ENCODE assay signal across 31 cellular contexts in genomic region chr16:72085002-72085401, GRCh38. TPM values are rescaled to one million over a fixed set of nuclear protein-coding genes. Genes with fewer than 3 reads are reported as not detected.
"Had no signal": no experiment of that assay in that cellular context is flagged by ENCODE, and none has a peak within 500 bp of the region (broad histone marks: within the 10 kb centered on the region; RNA-seq: fewer than 3 reads in every experiment).

No MANE protein-coding gene starts in this region.

- H3K27me3 ChIP-seq: colonic mucosa, gastroesophageal sphincter, spleen, tibial nerve, upper lobe of right lung, vagina had no signal

- H2AFZ ChIP-seq: parathyroid adenoma had no signal

- DNase-seq: colonic mucosa; effector CD8-positive, alpha-beta T cell; foreskin fibroblast; hippocampal formation; lower lobe of right lung; occipital lobe; spleen; stimulated activated CD4-positive, alpha-beta T cell treated with anti-CD3 and anti-CD28 coated beads, Interleukin-15, amount 100 ng/mL, for 24 hours; stimulated activated CD4-positive, alpha-beta T cell treated with anti-CD3 and anti-CD28 coated beads, Interleukin-1b, Interleukin-23, amount 100 ng/mL, for 48 hours; stimulated activated CD4-positive, alpha-beta T cell treated with anti-CD3 and anti-CD28 coated beads, Interleukin-4, amount 100 ng/mL, for 24 hours; upper lobe of right lung had no signal

- H3K4me3 ChIP-seq: colonic mucosa, gastroesophageal sphincter, lower lobe of right lung, prostate gland, spleen, tibial nerve, upper lobe of right lung, vagina had no signal

- H3K4me1 ChIP-seq: colonic mucosa, gastroesophageal sphincter, lower lobe of right lung, parathyroid adenoma, prostate gland, spleen, tibial nerve, upper lobe of right lung, vagina had no signal

- H3K27me3 Mint-ChIP-seq: memory B cell; natural killer cell treated with Interleukin-12 subunit alpha and Interleukin-12 subunit beta and Interleukin-15 and Interleukin-18, amount 100 ng/mL, for 72 hours; stimulated activated memory B cell treated with anti-CD40 and anti-IgM and Interleukin-4, amounts not matched to agents 10 μg/mL and 1 μg/mL and 100 μg/mL, for 72 hours; stimulated activated naive CD8-positive, alpha-beta T cell treated with anti-CD3 and anti-CD28 coated beads, Interleukin-15, Interleukin-2, amounts not matched to agents 100 ng/mL and 50 ng/mL, for 24 hours had no signal

- H3K4me1 Mint-ChIP-seq: memory B cell, mesothelial cell of epicardium had no signal

- ATAC-seq: esophagus mucosa; gastroesophageal sphincter; lower lobe of right lung; natural killer cell treated with Interleukin-12 subunit alpha and Interleukin-12 subunit beta and Interleukin-15 and Interleukin-18, amount 100 ng/mL, for 72 hours; sciatic nerve; stimulated activated memory B cell treated with anti-CD40 and anti-IgM and Interleukin-4, amounts not matched to agents 10 μg/mL and 1 μg/mL and 100 μg/mL, for 72 hours; upper lobe of right lung had no signal

- H3K27ac Mint-ChIP-seq: memory B cell; mesothelial cell of epicardium; natural killer cell treated with Interleukin-12 subunit alpha and Interleukin-12 subunit beta and Interleukin-15 and Interleukin-18, amount 100 ng/mL, for 72 hours; stimulated activated memory B cell treated with anti-CD40 and anti-IgM and Interleukin-4, amounts not matched to agents 10 μg/mL and 1 μg/mL and 100 μg/mL, for 72 hours; stimulated activated naive CD8-positive, alpha-beta T cell treated with anti-CD3 and anti-CD28 coated beads, Interleukin-15, Interleukin-2, amounts not matched to agents 100 ng/mL and 50 ng/mL, for 24 hours had no signal

- H3K4me3 Mint-ChIP-seq: memory B cell; mesothelial cell of epicardium; natural killer cell treated with Interleukin-12 subunit alpha and Interleukin-12 subunit beta and Interleukin-15 and Interleukin-18, amount 100 ng/mL, for 72 hours; stimulated activated memory B cell treated with anti-CD40 and anti-IgM and Interleukin-4, amounts not matched to agents 10 μg/mL and 1 μg/mL and 100 μg/mL, for 72 hours; stimulated activated naive CD8-positive, alpha-beta T cell treated with anti-CD3 and anti-CD28 coated beads, Interleukin-15, Interleukin-2, amounts not matched to agents 100 ng/mL and 50 ng/mL, for 24 hours had no signal

- H3K9me3 Mint-ChIP-seq: memory B cell; stimulated activated memory B cell treated with anti-CD40 and anti-IgM and Interleukin-4, amounts not matched to agents 10 μg/mL and 1 μg/mL and 100 μg/mL, for 72 hours had no signal

- H3K9me3 ChIP-seq: colonic mucosa, lower lobe of right lung, prostate gland, tibial nerve, upper lobe of right lung, vagina had no signal

- H3K79me2 ChIP-seq: parathyroid adenoma had no signal

- H3K27ac ChIP-seq: colonic mucosa, gastroesophageal sphincter, lower lobe of right lung, parathyroid adenoma, prostate gland, spleen, tibial nerve, upper lobe of right lung, vagina had no signal

RNA-seq across cellular contexts. Expression of gene HPR, which starts 22.0 kb away (rescaled TPM):
- total RNA-seq: cerebellum; dermis microvascular lymphatic vessel endothelial cell; esophagus mucosa; fibroblast of lung; kidney epithelial cell; myocyte; natural killer cell treated with Interleukin-12 subunit alpha and Interleukin-12 subunit beta and Interleukin-15 and Interleukin-18, amount 100 ng/mL, for 72 hours; occipital lobe; renal cortical epithelial cell; skeletal muscle tissue; temporal lobe had no signal

RNA-seq across cellular contexts. Expression of gene HP, which starts 30.7 kb away (rescaled TPM):
- total RNA-seq: dermis microvascular lymphatic vessel endothelial cell; fibroblast of lung; kidney epithelial cell; mesothelial cell of epicardium; myocyte; natural killer cell treated with Interleukin-12 subunit alpha and Interleukin-12 subunit beta and Interleukin-15 and Interleukin-18, amount 100 ng/mL, for 72 hours had no signal
